In genomic region chr9:116661037-116661954, GRCh38 we compare ENCODE assay signal across 1 cellular context.
TF ChIP-seq lines count a peak whose summit lies in the region.

No MANE protein-coding gene starts in this region.

TF ChIP-seq in GM23338, 12 proteins besides CTCF, POLR2A, EP300 and RAD21 (continued from another document):
- no peak for TF ChIP-seq ZNF462 (CRISPR knock-in tag; IDR thresholded peaks at IDR 0.05)
- TF ChIP-seq REST (IDR thresholded peaks at IDR 0.05; ENCODE audit: unreplicated experiment) = no peak
- TF ChIP-seq ZNF331 (CRISPR knock-in tag; IDR thresholded peaks at IDR 0.05; ENCODE audit: low read depth) = no peak
- no peak for TF ChIP-seq NANOG (IDR thresholded peaks at IDR 0.05; ENCODE audit: borderline replicate concordance)
- TF ChIP-seq JUNB (IDR thresholded peaks at IDR 0.05; ENCODE audit: unreplicated experiment) = no peak
- TF ChIP-seq EZH2phosphoT487 (IDR thresholded peaks at IDR 0.05; ENCODE audit: unreplicated experiment) = no peak
- no peak for TF ChIP-seq CREB1 (CRISPR knock-in tag; IDR thresholded peaks at IDR 0.05; ENCODE audit: low read depth)
- no peak for TF ChIP-seq EZH2 (IDR thresholded peaks at IDR 0.05; ENCODE audit: low read depth, unreplicated experiment)
